Comparison of ENCODE assay signal across 16 cellular contexts in the genomic region with DNA sequence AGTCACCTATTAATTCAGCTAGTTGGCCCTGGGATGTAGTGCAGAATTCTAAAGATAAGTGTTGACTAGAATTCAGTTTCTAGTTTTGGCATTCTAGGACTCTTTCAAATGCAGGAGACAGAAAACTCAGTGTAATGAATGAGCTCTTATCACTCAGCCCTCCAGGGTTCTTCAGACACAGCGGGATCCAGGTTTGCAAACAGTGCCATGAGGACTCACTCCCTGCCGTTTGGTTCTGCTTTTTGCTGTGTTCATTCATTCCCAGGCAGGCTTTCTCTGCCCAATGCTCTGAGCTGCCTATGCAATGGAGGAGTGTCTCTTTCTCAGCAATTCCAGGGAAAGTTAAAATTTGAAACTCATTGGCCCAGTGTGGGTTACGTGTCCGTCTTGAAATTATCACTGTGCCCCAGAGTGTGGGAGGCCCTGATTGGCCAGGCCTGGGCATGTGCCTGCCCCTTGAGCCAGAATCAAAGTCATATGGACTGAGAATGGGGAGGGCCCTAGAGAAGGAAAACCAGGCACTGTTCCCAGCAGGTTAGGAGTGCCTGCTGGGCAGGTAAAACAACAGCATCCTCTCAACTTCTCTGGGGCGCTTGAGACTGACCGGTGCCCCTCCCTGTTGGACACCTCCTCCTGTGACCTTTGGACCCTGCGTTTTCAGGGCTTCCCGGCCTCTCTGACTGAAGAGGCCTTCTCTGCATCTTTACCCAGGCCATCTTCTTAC. TPM values are rescaled to one million over a fixed set of nuclear protein-coding genes. Genes with fewer than 3 reads are reported as not detected.
DNase-seq lines count a peak whose midpoint lies in the region; TF ChIP-seq lines count a peak whose summit lies in the region.
"Had no signal": no experiment of that assay in that cellular context is flagged by ENCODE, and none has a peak within 500 bp of the region (broad histone marks: within the 10 kb centered on the region; RNA-seq: fewer than 3 reads in every experiment).

No MANE protein-coding gene starts in this region.

- no peaks in the 10 kb centered on the region for H3K36me3 ChIP-seq in neuronal stem cell (replicated peaks in 1 of 2; ENCODE audit: control insufficient read depth in 2 of 2, insufficient read depth in 2 of 2, low read length in 2 of 2)
- no peaks in the 10 kb centered on the region for H3K36me3 ChIP-seq in CD8-positive, alpha-beta memory T cell (ENCODE audit: insufficient read depth, low read length)
- H3K36me3 ChIP-seq: breast epithelium had no signal

- H3K27me3 ChIP-seq in neuronal stem cell (ENCODE audit: control insufficient read depth in 3 of 3, insufficient read depth in 3 of 3, low read depth in 1 of 3, low read length in 3 of 3) = no peaks in the 10 kb centered on the region
- no peaks in the 10 kb centered on the region for H3K27me3 ChIP-seq in CD8-positive, alpha-beta memory T cell (ENCODE audit: insufficient read depth, low read length, poor library complexity, severe bottlenecking)
- H3K27me3 ChIP-seq: breast epithelium had no signal

- H3K4me1 Mint-ChIP-seq in CD8-positive, alpha-beta memory T cell = no peaks in the 10 kb centered on the region
- H3K4me1 Mint-ChIP-seq: activated CD4-positive, alpha-beta T cell treated with anti-CD3 and anti-CD28 coated beads, Interleukin-2, amount 10 ng/mL, durations not matched to agents 24 days and 14 days had no signal

- no peak overlapping the region for H4K91ac ChIP-seq in neuronal stem cell (ENCODE audit: low read depth, low read length, poor library complexity)

- H3K4me3 Mint-ChIP-seq in CD8-positive, alpha-beta memory T cell = peak overlapping the region in 1 of 7 donors; percentile 48
- H3K4me3 Mint-ChIP-seq: activated CD4-positive, alpha-beta T cell treated with anti-CD3 and anti-CD28 coated beads, Interleukin-2, amount 10 ng/mL, durations not matched to agents 24 days and 14 days had no signal

- H3K4me3 ChIP-seq in epithelial cell of esophagus (ENCODE audit: low read length) (no peak overlapping the region), neuronal stem cell (ENCODE audit: low read length in 2 of 2) (peak overlapping the region in 1 of 2 donors; percentile 3)
- no peak overlapping the region for H3K4me3 ChIP-seq in CD8-positive, alpha-beta memory T cell (ENCODE audit: low read length)
- H3K4me3 ChIP-seq: breast epithelium had no signal

- H3K9me3 ChIP-seq in neuronal stem cell (replicated peaks in 1 of 2; ENCODE audit: control insufficient read depth in 2 of 2, insufficient read depth in 1 of 2, low read depth in 1 of 2, low read length in 2 of 2) = no peaks in the 10 kb centered on the region
- H3K9me3 ChIP-seq in CD8-positive, alpha-beta memory T cell (ENCODE audit: low read length) = no peaks in the 10 kb centered on the region
- H3K9me3 ChIP-seq: breast epithelium had no signal

- H3K79me1 ChIP-seq in neuronal stem cell (ENCODE audit: low read depth, low read length) = no peaks in the 10 kb centered on the region

- CTCF ChIA-PET in CD8-positive, alpha-beta memory T cell (lab: Charles Lee) = no interaction called here

- no peak overlapping the region for H2BK15ac ChIP-seq in neuronal stem cell (ENCODE audit: low read length)

- H3K4me1 ChIP-seq in neuronal stem cell (ENCODE audit: control insufficient read depth in 2 of 2, insufficient read depth in 1 of 2, low read depth in 1 of 2, low read length in 2 of 2) = peaks cover 13 to 16% of the 10 kb centered on the region in 2 donors
- H3K4me1 ChIP-seq in CD8-positive, alpha-beta memory T cell (ENCODE audit: insufficient read depth, low read length) = no peaks in the 10 kb centered on the region
- H3K4me1 ChIP-seq: breast epithelium had no signal

- H2AFZ ChIP-seq in neuronal stem cell (ENCODE audit: low read length) = no peak overlapping the region

- no peak overlapping the region for H3K18ac ChIP-seq in neuronal stem cell (ENCODE audit: low read length)

- H2BK12ac ChIP-seq in neuronal stem cell (ENCODE audit: low read length) = no peak overlapping the region

- H3K27ac Mint-ChIP-seq in CD8-positive, alpha-beta memory T cell = peak overlapping the region in 1 of 8 donors; percentile 65
- H3K27ac Mint-ChIP-seq: activated CD4-positive, alpha-beta T cell treated with anti-CD3 and anti-CD28 coated beads, Interleukin-2, amount 10 ng/mL, durations not matched to agents 24 days and 14 days had no signal

- WGBS in neuronal stem cell (ENCODE audit: extremely low coverage in 2 of 2, insufficient read length in 2 of 2, insufficient replicate concordance in 1 of 2), 2 donors = no CpG with 5 or more reads among the region's 8 CpGs

- POLR2A ChIA-PET in CD8-positive, alpha-beta memory T cell (lab: Charles Lee) = no interaction called here

- no peak overlapping the region for H3K9ac ChIP-seq in neuronal stem cell (ENCODE audit: low read depth, low read length, poor library complexity)

- no peak overlapping the region for H3K14ac ChIP-seq in neuronal stem cell (ENCODE audit: low read length)

- peaks cover 5 to 10% of the 10 kb centered on the region in 2 donors for H3K27me3 Mint-ChIP-seq in CD8-positive, alpha-beta memory T cell

- no peaks in the 10 kb centered on the region for H3K36me3 Mint-ChIP-seq in CD8-positive, alpha-beta memory T cell

- H3K23ac ChIP-seq in neuronal stem cell (ENCODE audit: low read depth, low read length, poor library complexity) = no peak overlapping the region

- no peak overlapping the region for H2BK120ac ChIP-seq in neuronal stem cell (ENCODE audit: low read depth, low read length)

- no peak overlapping the region for H2AK5ac ChIP-seq in neuronal stem cell (ENCODE audit: low read depth, low read length)

- no peak overlapping the region for H3K4ac ChIP-seq in neuronal stem cell (ENCODE audit: low read length)

- no peaks in the 10 kb centered on the region for H3K9me3 Mint-ChIP-seq in CD8-positive, alpha-beta memory T cell
- H3K9me3 Mint-ChIP-seq: activated CD4-positive, alpha-beta T cell treated with anti-CD3 and anti-CD28 coated beads, Interleukin-2, amount 10 ng/mL, durations not matched to agents 24 days and 14 days had no signal

- no peak overlapping the region for H2BK5ac ChIP-seq in neuronal stem cell (ENCODE audit: low read length)

- H4K8ac ChIP-seq in neuronal stem cell (ENCODE audit: low read depth, low read length) = no peak overlapping the region

- DNase-seq in ELF-1 (ENCODE audit: low read depth, low spot score) (peak; percentile 66), NCI-H2107 treated with DMSO at 0.1 percent for 48 hours (lab: John Stamatoyannopoulos, UW; ENCODE audit: unreplicated experiment) (peak; percentile 55), epithelial cell of esophagus (ENCODE audit: low read depth) (peak; percentile 55), neuronal stem cell (ENCODE audit: low spot score) (no peak), dermis blood vessel endothelial cell (no peak), NCI-H524 (lab: John Stamatoyannopoulos, UW) (no peak)
- no peak for DNase-seq in CD8-positive, alpha-beta memory T cell
- DNase-seq in activated CD4-positive, alpha-beta T cell treated with anti-CD3 and anti-CD28 coated beads for 48 hours = no peak
- DNase-seq: activated CD4-positive, alpha-beta T cell treated with anti-CD3 and anti-CD28 coated beads, Interleukin-2, amount 10 ng/mL, durations not matched to agents 24 days and 14 days; NCI-H2081; retina; stimulated activated CD4-positive, alpha-beta T cell treated with anti-CD3 and anti-CD28 coated beads, Interleukin-4, amount 100 ng/mL, for 4 hours; stimulated activated naive CD8-positive, alpha-beta T cell treated with anti-CD3 and anti-CD28 coated beads, Interleukin-15, Interleukin-2, amounts not matched to agents 100 U/mL and 50 U/mL, for 24 hours; T-helper 1 cell had no signal

- peak overlapping the region; percentile 4 for H3K27ac ChIP-seq in neuronal stem cell (replicated peaks; ENCODE audit: low read length)
- H3K27ac ChIP-seq in CD8-positive, alpha-beta memory T cell (ENCODE audit: low read depth, low read length) = no peak overlapping the region
- H3K27ac ChIP-seq: breast epithelium, C4-2B had no signal

- no peak for TF ChIP-seq CTCF in epithelial cell of esophagus (IDR thresholded peaks at IDR 0.05; ENCODE audit: insufficient read depth, low read depth, low read length, missing control alignments)

- no peak overlapping the region for H3K4me2 ChIP-seq in neuronal stem cell (ENCODE audit: insufficient read depth, low read length, poor library complexity, severe bottlenecking)

RNA-seq across cellular contexts. Expression of gene TMEM51, which starts 43.4 kb away (rescaled TPM):
- 9.6 TPM for polyA plus RNA-seq in neuronal stem cell (2013, experiment 1 of 2)
- polyA plus RNA-seq in neuronal stem cell (2013, experiment 2 of 2) = 9.7 TPM
- total RNA-seq in dermis blood vessel endothelial cell = 10.0 and 10.2 TPM in 2 replicates
- under 1 TPM; 0.11 to 0.24 TPM for total RNA-seq in CD8-positive, alpha-beta memory T cell
- polyA plus RNA-seq in CD8-positive, alpha-beta memory T cell = not detected

RNA-seq across cellular contexts. Expression of gene FHAD1, which starts 50.1 kb away (rescaled TPM):
- polyA plus RNA-seq in neuronal stem cell (2013, experiment 1 of 2) = 1.8 TPM
- 1.8 TPM for polyA plus RNA-seq in neuronal stem cell (2013, experiment 2 of 2)
- under 0.01 and 0.23 TPM in 2 replicates for total RNA-seq in dermis blood vessel endothelial cell
- not detected for total RNA-seq in CD8-positive, alpha-beta memory T cell
- polyA plus RNA-seq in CD8-positive, alpha-beta memory T cell = not detected
- total RNA-seq: activated CD4-positive, alpha-beta T cell treated with anti-CD3 and anti-CD28 coated beads, Interleukin-2, amount 10 ng/mL, durations not matched to agents 24 days and 14 days had no signal

Comparison
In these comparisons a context has a peak if more than half of its experiments do, and no peak if none do; other contexts are left out.
1. DNase-seq: peak in ELF-1 (single experiment), NCI-H2107 treated with DMSO at 0.1 percent for 48 hours (single experiment) and epithelial cell of esophagus (single experiment); none in neuronal stem cell (single experiment), dermis blood vessel endothelial cell (single experiment), NCI-H524 (0 of 2), CD8-positive, alpha-beta memory T cell (0 of 5) and activated CD4-positive, alpha-beta T cell treated with anti-CD3 and anti-CD28 coated beads for 48 hours (single experiment).